Comparison of ENCODE assay signal across 1 cellular context in the genomic region with DNA sequence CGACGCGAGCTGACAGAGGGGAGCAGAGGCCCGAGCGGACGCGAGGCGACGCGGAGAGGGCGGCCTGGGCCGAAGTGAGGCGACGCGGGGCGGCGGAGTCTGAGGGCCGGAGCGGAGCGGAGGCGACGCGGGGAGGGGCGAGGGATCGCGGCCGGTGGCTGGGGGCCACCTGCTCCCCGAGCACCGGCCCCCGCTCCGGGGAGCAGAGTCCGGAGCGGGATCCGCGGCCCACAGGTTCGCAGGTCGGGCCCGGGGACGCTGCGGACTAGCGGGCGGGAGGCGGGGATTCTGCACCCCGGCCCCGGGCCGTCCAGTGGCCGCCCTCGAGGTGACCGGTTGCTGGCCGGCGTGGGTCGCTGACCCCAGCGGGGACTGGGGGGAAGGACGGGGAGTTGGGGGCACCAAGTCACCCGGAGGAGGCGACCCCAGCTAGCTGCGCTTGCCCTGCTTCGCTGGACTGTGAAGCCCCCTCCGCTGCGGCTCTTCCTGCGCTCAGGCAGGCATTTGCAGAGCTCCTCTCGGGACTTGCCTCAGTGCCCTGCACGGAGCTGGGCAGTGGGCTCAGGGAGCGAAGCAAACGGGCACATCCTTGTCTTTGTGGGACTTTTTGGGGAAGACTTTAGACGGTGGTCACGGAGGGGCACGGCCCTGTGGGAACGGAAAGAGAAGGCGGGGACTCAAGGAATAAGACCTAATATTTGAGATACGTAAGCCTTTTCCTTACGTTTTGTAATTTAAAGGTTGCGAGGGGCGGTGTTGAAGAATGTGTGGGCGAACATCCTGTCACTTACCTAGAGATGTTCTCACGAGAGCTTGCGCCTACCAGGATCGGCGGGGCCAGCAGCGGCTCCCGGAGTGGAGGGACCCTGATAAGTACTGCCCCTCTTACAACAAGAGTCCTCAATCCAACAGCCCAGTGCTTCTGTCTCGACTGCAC.
TF ChIP-seq lines count a peak whose summit lies in the region.

No MANE protein-coding gene starts in this region.

TF ChIP-seq in GM23338, 12 proteins besides CTCF, POLR2A, EP300 and RAD21 (continued from another document):
- no peak for TF ChIP-seq REST (IDR thresholded peaks at IDR 0.05; ENCODE audit: unreplicated experiment)
- TF ChIP-seq, protein P1, sequence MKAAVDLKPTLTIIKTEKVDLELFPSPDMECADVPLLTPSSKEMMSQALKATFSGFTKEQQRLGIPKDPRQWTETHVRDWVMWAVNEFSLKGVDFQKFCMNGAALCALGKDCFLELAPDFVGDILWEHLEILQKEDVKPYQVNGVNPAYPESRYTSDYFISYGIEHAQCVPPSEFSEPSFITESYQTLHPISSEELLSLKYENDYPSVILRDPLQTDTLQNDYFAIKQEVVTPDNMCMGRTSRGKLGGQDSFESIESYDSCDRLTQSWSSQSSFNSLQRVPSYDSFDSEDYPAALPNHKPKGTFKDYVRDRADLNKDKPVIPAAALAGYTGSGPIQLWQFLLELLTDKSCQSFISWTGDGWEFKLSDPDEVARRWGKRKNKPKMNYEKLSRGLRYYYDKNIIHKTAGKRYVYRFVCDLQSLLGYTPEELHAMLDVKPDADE (IDR thresholded peaks at IDR 0.05): peak; percentile 19; the same call in 1 of the 2 replicates
- TF ChIP-seq ZNF114 (CRISPR knock-in tag; IDR thresholded peaks at IDR 0.05): no peak
- TF ChIP-seq, protein P2, sequence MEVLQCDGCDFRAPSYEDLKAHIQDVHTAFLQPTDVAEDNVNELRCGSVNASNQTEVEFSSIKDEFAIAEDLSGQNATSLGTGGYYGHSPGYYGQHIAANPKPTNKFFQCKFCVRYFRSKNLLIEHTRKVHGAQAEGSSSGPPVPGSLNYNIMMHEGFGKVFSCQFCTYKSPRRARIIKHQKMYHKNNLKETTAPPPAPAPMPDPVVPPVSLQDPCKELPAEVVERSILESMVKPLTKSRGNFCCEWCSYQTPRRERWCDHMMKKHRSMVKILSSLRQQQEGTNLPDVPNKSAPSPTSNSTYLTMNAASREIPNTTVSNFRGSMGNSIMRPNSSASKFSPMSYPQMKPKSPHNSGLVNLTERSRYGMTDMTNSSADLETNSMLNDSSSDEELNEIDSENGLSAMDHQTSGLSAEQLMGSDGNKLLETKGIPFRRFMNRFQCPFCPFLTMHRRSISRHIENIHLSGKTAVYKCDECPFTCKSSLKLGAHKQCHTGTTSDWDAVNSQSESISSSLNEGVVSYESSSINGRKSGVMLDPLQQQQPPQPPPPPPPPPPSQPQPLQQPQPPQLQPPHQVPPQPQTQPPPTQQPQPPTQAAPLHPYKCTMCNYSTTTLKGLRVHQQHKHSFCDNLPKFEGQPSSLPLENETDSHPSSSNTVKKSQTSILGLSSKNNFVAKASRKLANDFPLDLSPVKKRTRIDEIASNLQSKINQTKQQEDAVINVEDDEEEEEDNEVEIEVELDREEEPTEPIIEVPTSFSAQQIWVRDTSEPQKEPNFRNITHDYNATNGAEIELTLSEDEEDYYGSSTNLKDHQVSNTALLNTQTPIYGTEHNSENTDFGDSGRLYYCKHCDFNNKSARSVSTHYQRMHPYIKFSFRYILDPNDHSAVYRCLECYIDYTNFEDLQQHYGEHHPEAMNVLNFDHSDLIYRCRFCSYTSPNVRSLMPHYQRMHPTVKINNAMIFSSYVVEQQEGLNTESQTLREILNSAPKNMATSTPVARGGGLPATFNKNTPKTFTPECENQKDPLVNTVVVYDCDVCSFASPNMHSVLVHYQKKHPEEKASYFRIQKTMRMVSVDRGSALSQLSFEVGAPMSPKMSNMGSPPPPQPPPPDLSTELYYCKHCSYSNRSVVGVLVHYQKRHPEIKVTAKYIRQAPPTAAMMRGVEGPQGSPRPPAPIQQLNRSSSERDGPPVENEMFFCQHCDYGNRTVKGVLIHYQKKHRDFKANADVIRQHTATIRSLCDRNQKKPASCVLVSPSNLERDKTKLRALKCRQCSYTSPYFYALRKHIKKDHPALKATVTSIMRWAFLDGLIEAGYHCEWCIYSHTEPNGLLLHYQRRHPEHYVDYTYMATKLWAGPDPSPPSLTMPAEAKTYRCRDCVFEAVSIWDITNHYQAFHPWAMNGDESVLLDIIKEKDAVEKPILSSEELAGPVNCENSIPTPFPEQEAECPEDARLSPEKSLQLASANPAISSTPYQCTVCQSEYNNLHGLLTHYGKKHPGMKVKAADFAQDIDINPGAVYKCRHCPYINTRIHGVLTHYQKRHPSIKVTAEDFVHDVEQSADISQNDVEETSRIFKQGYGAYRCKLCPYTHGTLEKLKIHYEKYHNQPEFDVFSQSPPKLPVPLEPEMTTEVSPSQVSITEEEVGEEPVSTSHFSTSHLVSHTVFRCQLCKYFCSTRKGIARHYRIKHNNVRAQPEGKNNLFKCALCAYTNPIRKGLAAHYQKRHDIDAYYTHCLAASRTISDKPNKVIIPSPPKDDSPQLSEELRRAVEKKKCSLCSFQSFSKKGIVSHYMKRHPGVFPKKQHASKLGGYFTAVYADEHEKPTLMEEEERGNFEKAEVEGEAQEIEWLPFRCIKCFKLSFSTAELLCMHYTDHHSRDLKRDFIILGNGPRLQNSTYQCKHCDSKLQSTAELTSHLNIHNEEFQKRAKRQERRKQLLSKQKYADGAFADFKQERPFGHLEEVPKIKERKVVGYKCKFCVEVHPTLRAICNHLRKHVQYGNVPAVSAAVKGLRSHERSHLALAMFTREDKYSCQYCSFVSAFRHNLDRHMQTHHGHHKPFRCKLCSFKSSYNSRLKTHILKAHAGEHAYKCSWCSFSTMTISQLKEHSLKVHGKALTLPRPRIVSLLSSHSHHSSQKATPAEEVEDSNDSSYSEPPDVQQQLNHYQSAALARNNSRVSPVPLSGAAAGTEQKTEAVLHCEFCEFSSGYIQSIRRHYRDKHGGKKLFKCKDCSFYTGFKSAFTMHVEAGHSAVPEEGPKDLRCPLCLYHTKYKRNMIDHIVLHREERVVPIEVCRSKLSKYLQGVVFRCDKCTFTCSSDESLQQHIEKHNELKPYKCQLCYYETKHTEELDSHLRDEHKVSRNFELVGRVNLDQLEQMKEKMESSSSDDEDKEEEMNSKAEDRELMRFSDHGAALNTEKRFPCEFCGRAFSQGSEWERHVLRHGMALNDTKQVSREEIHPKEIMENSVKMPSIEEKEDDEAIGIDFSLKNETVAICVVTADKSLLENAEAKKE (CRISPR knock-in tag; IDR thresholded peaks at IDR 0.05): no peak
